In genomic region chr14:99480856-99481744, GRCh38 we compare ENCODE assay signal across 8 cellular contexts. TPM values are rescaled to one million over a fixed set of nuclear protein-coding genes. Genes with fewer than 3 reads are reported as not detected.
DNase-seq lines count a peak whose midpoint lies in the region; ATAC-seq and TF ChIP-seq lines count a peak whose summit lies in the region.

Gene CCNK (plus strand): TSS chr14:99481409. CDS start chr14:99492678, 11,269 bp downstream.
Gene SETD3 (minus strand): TSS chr14:99480859. CDS start chr14:99465805, 15,054 bp downstream.

- peak; percentile 93 for TF ChIP-seq POLR2A in GM19099 (IDR thresholded peaks at IDR 0.05; ENCODE audit: extremely low read depth, insufficient read length, low read depth)

- DNase-seq in AG20443 (ENCODE audit: low spot score) (peak; percentile 98), NCI-H510A (lab: John Stamatoyannopoulos, UW) (peak; percentile 98), cerebellum (ENCODE audit: low spot score) (peak; percentile 100), islet precursor cell (peak; percentile 100)
- DNase-seq in activated CD4-positive, alpha-beta T cell treated with anti-CD3 and anti-CD28 coated beads for 1 hour = peak; percentile 100
- DNase-seq in stimulated activated CD4-positive, alpha-beta T cell treated with anti-CD3 and anti-CD28 coated beads, Interleukin-12 subunit alpha, Interleukin-12 subunit beta, amount 100 ng/mL, for 48 hours (ENCODE audit: low read depth in 2 of 3, low spot score in 1 of 3) = peak; percentile 99 to 100 (median 100)

- peak; percentile 88 for ATAC-seq in HG03432 (IDR thresholded peaks at IDR 0.05; ENCODE audit: unreplicated experiment)

RNA-seq across cellular contexts. Expression of gene CCNK, which starts in this region (rescaled TPM):
- 45.5 TPM for total RNA-seq in cerebellum

RNA-seq across cellular contexts. Expression of gene SETD3, which starts in this region (rescaled TPM):
- total RNA-seq in cerebellum = 44.9 TPM

Comparison
In these comparisons a context has a peak if more than half of its experiments do, and no peak if none do; other contexts are left out.
1. Peak in every context shown above with its lines: DNase-seq and ATAC-seq.